Comparison of ENCODE assay signal across 11 cellular contexts in the genomic region with DNA sequence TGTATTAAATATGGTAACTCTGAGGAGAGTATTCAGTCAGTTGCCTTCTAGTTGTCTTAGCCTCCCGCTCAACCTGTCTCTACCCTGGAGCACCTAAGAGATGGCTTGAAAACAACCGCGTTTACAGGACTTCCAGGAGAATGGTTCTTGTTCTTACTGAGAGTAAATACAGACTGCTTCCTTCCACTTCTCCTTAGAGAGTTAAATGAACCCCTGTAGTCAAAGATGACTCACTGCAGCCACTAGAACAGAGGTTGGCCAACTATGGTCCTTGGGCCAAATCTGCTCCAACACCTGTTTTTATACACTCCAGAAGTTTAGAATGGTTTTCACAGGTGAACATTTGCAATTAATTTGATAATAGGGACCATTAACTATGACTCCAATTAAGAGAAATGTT.
A peak's percentile ranks its signal among the peaks of the same experiment; 100 is the strongest.
DNase-seq lines count a peak whose midpoint lies in the region; ATAC-seq lines count a peak whose summit lies in the region.
"Had no signal": no experiment of that assay in that cellular context is flagged by ENCODE, and none has a peak within 500 bp of the region (broad histone marks: within the 10 kb centered on the region; RNA-seq: fewer than 3 reads in every experiment).

No MANE protein-coding gene starts in this region.

- POLR2A ChIA-PET in CD4-positive, alpha-beta memory T cell (lab: Charles Lee; ENCODE audit: partially characterized antibody), result no interaction called here

- WGBS in aorta, 2 donors, result 89 to 95% methylated on average over 3 of the region's 3 CpGs

- H3K36me3 Mint-ChIP-seq in CD4-positive, alpha-beta memory T cell, result no peaks in the 10 kb centered on the region

- H3K4me3 ChIP-seq in aorta (ENCODE audit: low read length in 2 of 2), result no peak overlapping the region
- no peak overlapping the region for H3K4me3 ChIP-seq in CD4-positive, alpha-beta memory T cell (ENCODE audit: low read length in 2 of 2)

- H3K27me3 ChIP-seq in aorta (ENCODE audit: control insufficient read depth in 1 of 2, insufficient read depth in 2 of 2, low read length in 1 of 2), result no peaks in the 10 kb centered on the region
- H3K27me3 ChIP-seq in CD4-positive, alpha-beta memory T cell (ENCODE audit: insufficient read depth, low read length), result no peaks in the 10 kb centered on the region

- no peak for ATAC-seq in aorta (ENCODE audit: low FRiP score)

- intact Hi-C loops in aorta (cut with DNase I), result loop anchor here in 1 of 2 donors (10.0 kb wide), 1 partner anchor 1132 kb away; no protein-coding TSS in a partner anchor
- intact Hi-C loops in CD4-positive, alpha-beta memory T cell (cut with micrococcal nuclease), result loop anchor here (5.0 to 10.0 kb wide), 2 partner anchors 162 to 1135 kb away; no protein-coding TSS in a partner anchor

- H3K27ac Mint-ChIP-seq in CD4-positive, alpha-beta memory T cell, result no peak overlapping the region
- H3K27ac Mint-ChIP-seq: CD4-positive, alpha-beta T cell had no signal

- H3K27ac ChIP-seq in aorta (ENCODE audit: low read depth in 1 of 2, low read length in 2 of 2), result no peak overlapping the region
- no peak overlapping the region for H3K27ac ChIP-seq in CD4-positive, alpha-beta memory T cell (ENCODE audit: low read depth, low read length)

- H3K27me3 Mint-ChIP-seq in CD4-positive, alpha-beta memory T cell, result peaks cover 2 to 3% of the 10 kb centered on the region in 2 donors
- H3K27me3 Mint-ChIP-seq: CD4-positive, alpha-beta T cell had no signal

- DNase-seq in SKM-1 treated with dmso at 0.1 percent for 144 hours (lab: John Stamatoyannopoulos, UW; ENCODE audit: unreplicated experiment) (peak; percentile 21), SKM-1 (lab: John Stamatoyannopoulos, UW; ENCODE audit: unreplicated experiment) (no peak), SK-N-DZ (ENCODE audit: low spot score) (peak; percentile 1), fibroblast of gingiva (ENCODE audit: low read depth) (peak; percentile 6), aorta (no peak), SIG-M5 treated with dmso at 0.1 percent for 504 hours (lab: John Stamatoyannopoulos, UW; ENCODE audit: unreplicated experiment) (no peak)
- DNase-seq in CD4-positive, alpha-beta memory T cell, result no peak
- no peak for DNase-seq in effector CD4-positive, alpha-beta T cell
- DNase-seq: CD4-positive, alpha-beta T cell; DND-41; GF-D8 had no signal

- no peak overlapping the region for H3K4me3 Mint-ChIP-seq in CD4-positive, alpha-beta memory T cell
- H3K4me3 Mint-ChIP-seq: CD4-positive, alpha-beta T cell had no signal

- no peaks in the 10 kb centered on the region for H3K36me3 ChIP-seq in aorta (ENCODE audit: control insufficient read depth in 1 of 2, insufficient read depth in 2 of 2, low read length in 1 of 2)
- H3K36me3 ChIP-seq in CD4-positive, alpha-beta memory T cell (ENCODE audit: insufficient read depth, low read length), result no peaks in the 10 kb centered on the region

- H3K4me1 ChIP-seq in aorta (ENCODE audit: control insufficient read depth in 1 of 2, insufficient read depth in 2 of 2, low read length in 2 of 2), result no peaks in the 10 kb centered on the region
- no peaks in the 10 kb centered on the region for H3K4me1 ChIP-seq in CD4-positive, alpha-beta memory T cell (ENCODE audit: insufficient read depth, low read length)

- H3K9me3 Mint-ChIP-seq in CD4-positive, alpha-beta memory T cell, result no peaks in the 10 kb centered on the region
- H3K9me3 Mint-ChIP-seq: CD4-positive, alpha-beta T cell had no signal

- H3K9me3 ChIP-seq in aorta (ENCODE audit: control insufficient read depth, low read length), result no peaks in the 10 kb centered on the region
- H3K9me3 ChIP-seq in CD4-positive, alpha-beta memory T cell (ENCODE audit: control insufficient read depth in 1 of 2, low read length in 2 of 2), result no peaks in the 10 kb centered on the region

- no peaks in the 10 kb centered on the region for H3K4me1 Mint-ChIP-seq in CD4-positive, alpha-beta memory T cell

- CTCF ChIA-PET in CD4-positive, alpha-beta memory T cell (lab: Charles Lee; ENCODE audit: partially characterized antibody), result no interaction called here

Comparison
In these comparisons a context has a peak if more than half of its experiments do, and no peak if none do; other contexts are left out.
1. DNase-seq: peak in SKM-1 treated with dmso at 0.1 percent for 144 hours (single experiment), SK-N-DZ (single experiment) and fibroblast of gingiva (single experiment); none in SKM-1 (single experiment), aorta (0 of 2), SIG-M5 treated with dmso at 0.1 percent for 504 hours (single experiment), CD4-positive, alpha-beta memory T cell (0 of 5) and effector CD4-positive, alpha-beta T cell (single experiment).